In the genomic region with DNA sequence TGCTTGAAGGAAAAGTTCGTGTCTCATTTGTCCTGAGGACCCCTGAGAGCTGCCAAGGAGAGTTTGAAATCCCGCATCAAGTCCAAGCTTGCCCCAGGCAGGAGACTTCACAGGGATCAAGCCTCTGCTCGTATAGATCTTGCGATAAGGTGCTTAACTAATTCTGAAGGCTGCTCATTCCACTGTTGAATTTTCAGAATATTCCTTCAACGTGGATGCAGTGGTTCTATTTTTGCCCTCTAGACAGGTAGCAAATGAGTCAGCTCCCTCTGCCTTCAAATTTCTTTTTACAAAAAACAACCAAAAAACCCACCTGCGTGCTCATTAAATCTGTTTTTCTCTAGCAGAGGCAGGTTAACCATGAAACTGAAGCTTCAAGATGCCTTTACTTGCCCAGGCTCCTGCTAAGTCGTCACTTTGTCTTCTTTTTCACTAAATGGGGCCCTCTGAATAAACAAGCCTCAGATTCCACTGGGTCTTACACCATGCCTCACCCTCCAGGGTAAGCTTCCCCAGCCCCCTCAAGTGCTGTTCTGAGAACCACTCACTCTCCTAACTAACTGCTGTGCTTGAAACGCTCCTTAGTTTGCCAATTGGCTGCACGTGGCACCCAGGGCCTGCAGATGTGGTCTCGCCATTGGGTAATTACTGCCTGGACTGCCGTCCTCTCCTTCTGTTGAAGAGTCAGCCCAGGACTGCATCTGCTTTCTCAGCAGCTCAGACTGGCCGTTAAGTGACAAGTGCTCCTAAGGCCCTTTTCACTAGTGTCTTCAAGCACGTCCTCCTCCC, we compare ENCODE assay signal across 1 cellular context.
TF ChIP-seq lines count a peak whose summit lies in the region.

No MANE protein-coding gene starts in this region.

TF ChIP-seq in H1, 55 proteins besides CTCF, POLR2A, EP300 and RAD21 (continued from another document):
- no peak for TF ChIP-seq SRF (IDR thresholded peaks at IDR 0.05; ENCODE audit: low read depth, low read length)
- TF ChIP-seq PHF8 (conservative IDR thresholded peaks at IDR 0.05; ENCODE audit: low read depth, low read length): no peak
- TF ChIP-seq TAF1 (IDR thresholded peaks at IDR 0.05; ENCODE audit: low read depth, low read length): no peak
- no peak for TF ChIP-seq CREB1 (IDR thresholded peaks at IDR 0.05)
- no peak for TF ChIP-seq KDM4A (IDR thresholded peaks at IDR 0.05; ENCODE audit: low read depth, low read length, severe bottlenecking)
- TF ChIP-seq TAF7 (optimal IDR thresholded peaks at IDR 0.05; ENCODE audit: borderline replicate concordance, low read depth, low read length): no peak
- TF ChIP-seq GTF2F1 (IDR thresholded peaks at IDR 0.05; ENCODE audit: borderline replicate concordance, low read depth, low read length): no peak
- TF ChIP-seq, protein P1, sequence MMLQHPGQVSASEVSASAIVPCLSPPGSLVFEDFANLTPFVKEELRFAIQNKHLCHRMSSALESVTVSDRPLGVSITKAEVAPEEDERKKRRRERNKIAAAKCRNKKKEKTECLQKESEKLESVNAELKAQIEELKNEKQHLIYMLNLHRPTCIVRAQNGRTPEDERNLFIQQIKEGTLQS (IDR thresholded peaks at IDR 0.05; ENCODE audit: insufficient read depth, low read depth, low read length): no peak
TF ChIP-seq in H1: peak in this region for 0.
